Comparison of ENCODE assay signal across 8 cellular contexts in genomic region chr4:1873291-1873690, GRCh38. TPM values are rescaled to one million over a fixed set of nuclear protein-coding genes. Genes with fewer than 3 reads are reported as not detected.
DNase-seq lines count a peak whose midpoint lies in the region; ATAC-seq, FAIRE-seq and TF ChIP-seq lines count a peak whose summit lies in the region.

No MANE protein-coding gene starts in this region.

- H2BK12ac ChIP-seq in H1 (ENCODE audit: low read depth, low read length), result no peak overlapping the region

- H2BK5ac ChIP-seq in H1 (ENCODE audit: low read depth, low read length), result no peak overlapping the region

- TF ChIP-seq POLR2A in H1 (IDR thresholded peaks at IDR 0.05; ENCODE audit: control extremely low read depth in 1 of 2, low read depth in 2 of 2, low read length in 2 of 2), result no peak

- no TSS peak for BruUV-seq in Panc1 (replicated peaks; lab: Mats Ljungman, UMichigan)

- H3K23me2 ChIP-seq in H1 (ENCODE audit: low read depth, low read length), result peaks cover 8% of the 10 kb centered on the region

- no peak overlapping the region for H3K18ac ChIP-seq in H1 (ENCODE audit: extremely low read depth, low read length)

- TF ChIP-seq RAD21 in SK-N-SH (IDR thresholded peaks at IDR 0.05; ENCODE audit: low read length), result no peak
- no peak for TF ChIP-seq RAD21 in H1 (IDR thresholded peaks at IDR 0.05 in 1 of 2, conservative IDR thresholded peaks at IDR 0.05 in 1 of 2; ENCODE audit: low read depth in 2 of 2, low read length in 2 of 2)

- H4K5ac ChIP-seq in H1 (ENCODE audit: insufficient read length, low read depth, low read length), result no peak overlapping the region

- H3K4me1 ChIP-seq in SK-N-SH (ENCODE audit: control insufficient read depth in 1 of 2, insufficient read depth in 2 of 2, low read depth in 1 of 2, low read length in 1 of 2) (peaks cover 17 to 18% of the 10 kb centered on the region in 2 experiments), Panc1 (ENCODE audit: control insufficient read depth, insufficient read depth, low read length) (peaks cover 22% of the 10 kb centered on the region), H1 (replicated peaks in 1 of 4; ENCODE audit: control insufficient read depth in 3 of 4, insufficient read depth in 4 of 4, low read length in 3 of 4) (peaks cover 0 to 9% (median 5%) of the 10 kb centered on the region in 4 experiments; a peak in 5 of 7 replicates)

- TF ChIP-seq CTCF in SK-N-SH (IDR thresholded peaks at IDR 0.05) (no peak), Panc1 (IDR thresholded peaks at IDR 0.05) (no peak), H1 (IDR thresholded peaks at IDR 0.05; ENCODE audit: control extremely low read depth in 1 of 3, insufficient read depth in 1 of 3, low read depth in 1 of 3, low read length in 3 of 3) (no peak), retinal pigment epithelial cell (conservative IDR thresholded peaks at IDR 0.05; ENCODE audit: low read depth, low read length) (no peak), RWPE1 (conservative IDR thresholded peaks at IDR 0.05; ENCODE audit: low read depth) (no peak)

- peak overlapping the region; percentile 25 to 80 for H3K27ac ChIP-seq in SK-N-SH (ENCODE audit: low read depth in 2 of 2, low read length in 1 of 2)
- peak overlapping the region; percentile 86 for H3K27ac ChIP-seq in Panc1 (ENCODE audit: low read length)
- H3K27ac ChIP-seq in H1 (ENCODE audit: low read depth, low read length), result no peak overlapping the region
- H3K27ac ChIP-seq in RWPE1, result no peak overlapping the region

- H3K9ac ChIP-seq in SK-N-SH (peak overlapping the region; percentile 89; the same call in 1 of the 2 replicates), H1 (replicated peaks in 1 of 4; ENCODE audit: extremely low read depth in 1 of 4, low read depth in 3 of 4, low read length in 3 of 4) (no peak overlapping the region)

- WGBS in SK-N-SH (ENCODE audit: low lambda C conversion rate), result 86% methylated on average over 4 of the region's 4 CpGs
- WGBS in H1 (ENCODE audit: extremely low coverage in 1 of 2, insufficient coverage in 1 of 2, insufficient read length in 1 of 2, insufficient replicate concordance in 2 of 2, low coverage in 1 of 2, low lambda C conversion rate in 2 of 2, missing lambda C conversion rate in 1 of 2), 2 experiments, result 91% methylated on average over 4 of the region's 4 CpGs; no CpG with 5 or more reads in 1 of the 2 experiments

- H3F3A ChIP-seq in SK-N-SH (replicated peaks; ENCODE audit: insufficient read depth), result peaks cover 25% of the 10 kb centered on the region

- peaks cover 10% of the 10 kb centered on the region for H3K79me1 ChIP-seq in H1 (ENCODE audit: low read depth, low read length)

- H2BK20ac ChIP-seq in H1 (ENCODE audit: low read length), result no peak overlapping the region

- peaks cover 72% of the 10 kb centered on the region for H3K79me2 ChIP-seq in SK-N-SH (ENCODE audit: insufficient read depth)
- peaks cover 12 to 60% of the 10 kb centered on the region in 2 experiments for H3K79me2 ChIP-seq in H1 (ENCODE audit: control insufficient read depth in 1 of 2, insufficient read depth in 2 of 2, low read length in 2 of 2)

- intact Hi-C loops in Panc1 (cut with micrococcal nuclease; ENCODE audit: unreplicated experiment), result no loop called here

- no peak for FAIRE-seq in H1 (lab: Jason Lieb, UNC)

- no peak for DNase-seq in SK-N-SH
- no peak for DNase-seq in Panc1 (ENCODE audit: low read depth, low spot score)
- no peak for DNase-seq in H1 (ENCODE audit: low read depth in 1 of 2, low spot score in 2 of 2)
- DNase-seq in retinal pigment epithelial cell (ENCODE audit: low read depth), result no peak
- DNase-seq in GF-D8 (lab: John Stamatoyannopoulos, UW), result no peak
- DNase-seq in RWPE1 (ENCODE audit: low spot score), result no peak

- H4K20me1 ChIP-seq in SK-N-SH (ENCODE audit: insufficient read depth) (peaks cover 30% of the 10 kb centered on the region; the same call in 1 of the 2 replicates), H1 (replicated peaks in 1 of 2; ENCODE audit: control insufficient read depth in 1 of 2, insufficient read depth in 2 of 2, low read length in 2 of 2) (peaks cover 19 to 30% of the 10 kb centered on the region in 2 experiments)

- POLR2A ChIA-PET in SK-N-SH (lab: Yijun Ruan, JAX) (interaction anchor here (1.2 kb wide), 1 partner anchor 16 kb away, joined by 4 read pairs; no protein-coding TSS in a partner anchor), Panc1 (lab: Charles Lee) (interaction anchor here (0.7 kb wide), 1 partner anchor 581 kb away, joined by 3 read pairs; no protein-coding TSS in a partner anchor), H1 (lab: Charles Lee; ENCODE audit: partially characterized antibody) (no interaction called here), RWPE1 (lab: Yijun Ruan, JAX; ENCODE audit: low non-redundant PET) (no interaction called here)

- H4K91ac ChIP-seq in H1 (replicated peaks; ENCODE audit: insufficient read length, low read length), result no peak overlapping the region

- H3K36me3 ChIP-seq in SK-N-SH (replicated peaks in 1 of 2; ENCODE audit: control insufficient read depth in 1 of 2, insufficient read depth in 2 of 2, low read length in 1 of 2) (no peaks in the 10 kb centered on the region), Panc1 (ENCODE audit: control insufficient read depth, insufficient read depth, low read length) (no peaks in the 10 kb centered on the region), H1 (ENCODE audit: control insufficient read depth in 2 of 4, insufficient read depth in 4 of 4, low read length in 3 of 4) (no peaks in the 10 kb centered on the region)

- H3K9me3 ChIP-seq in SK-N-SH, result no peaks in the 10 kb centered on the region
- H3K9me3 ChIP-seq in Panc1 (ENCODE audit: control insufficient read depth, insufficient read depth, low read depth, low read length), result no peaks in the 10 kb centered on the region
- H3K9me3 ChIP-seq in H1 (ENCODE audit: insufficient read depth in 2 of 2, low read depth in 1 of 2, low read length in 1 of 2), result no peaks in the 10 kb centered on the region

- H3K4me2 ChIP-seq in SK-N-SH, result peak overlapping the region; percentile 72
- peak overlapping the region; percentile 79; a peak in 2 of 4 replicates for H3K4me2 ChIP-seq in H1 (ENCODE audit: insufficient read depth in 1 of 2, low read depth in 2 of 2, low read length in 2 of 2)

- no peak overlapping the region for H2AK5ac ChIP-seq in H1 (ENCODE audit: low read depth, low read length)

- no peaks in the 10 kb centered on the region for H3K27me3 ChIP-seq in SK-N-SH (ENCODE audit: insufficient read depth)
- H3K27me3 ChIP-seq in Panc1 (ENCODE audit: control insufficient read depth, insufficient read depth, low read length), result no peaks in the 10 kb centered on the region
- peaks cover 0 to 11% (median 9%) of the 10 kb centered on the region in 4 experiments; a peak in 5 of 7 replicates for H3K27me3 ChIP-seq in H1 (replicated peaks in 1 of 4; ENCODE audit: control insufficient read depth in 3 of 4, extremely low read depth in 1 of 4, insufficient read depth in 3 of 4, low read length in 3 of 4)

- TF ChIP-seq EP300 in SK-N-SH (IDR thresholded peaks at IDR 0.05; ENCODE audit: borderline replicate concordance in 1 of 2, low read depth in 1 of 2, low read length in 1 of 2) (no peak), H1 (IDR thresholded peaks at IDR 0.05; ENCODE audit: borderline replicate concordance in 1 of 2, low read depth in 2 of 2, low read length in 2 of 2) (no peak)

- CTCF ChIA-PET in SK-N-SH (lab: Yijun Ruan, JAX), result interaction anchor here (0.7 to 6.1 kb wide), 6 partner anchors 10 to 105 kb away, joined by 3 to 45 read pairs (median 4); no protein-coding TSS in a partner anchor
- CTCF ChIA-PET in Panc1 (lab: Charles Lee), result no interaction called here
- CTCF ChIA-PET in H1 (lab: Charles Lee; ENCODE audit: partially characterized antibody), result interaction anchor here (0.5 to 5.6 kb wide), 4 partner anchors 10 to 137 kb away, joined by 3 to 39 read pairs (median 4); no protein-coding TSS in a partner anchor
- CTCF ChIA-PET in RWPE1 (lab: Yijun Ruan, JAX), result interaction anchor here (1.7 kb wide), 1 partner anchor 25 kb away, joined by 5 read pairs; no protein-coding TSS in a partner anchor

- H2BK15ac ChIP-seq in H1 (ENCODE audit: low read length), result no peak overlapping the region

- H3K9me2 ChIP-seq in SK-N-SH, result no peaks in the 10 kb centered on the region

- H2BK120ac ChIP-seq in H1 (replicated peaks; ENCODE audit: low read depth, low read length), result no peak overlapping the region

- H3K4ac ChIP-seq in H1 (replicated peaks; ENCODE audit: insufficient read length, low read depth, low read length), result no peak overlapping the region

- no peak for ATAC-seq in SK-N-SH treated with all-trans-retinoic acid at 6 μM for 48 hours
- no peak for ATAC-seq in Panc1
- no peak for ATAC-seq in esophagus mucosa

- no peak overlapping the region for H2AFZ ChIP-seq in SK-N-SH (ENCODE audit: low read depth)
- no peak overlapping the region for H2AFZ ChIP-seq in H1 (ENCODE audit: low read length)

- H3K23ac ChIP-seq in H1 (ENCODE audit: insufficient read length), result no peak overlapping the region

- no peak overlapping the region for H4K8ac ChIP-seq in H1 (ENCODE audit: extremely low read depth, insufficient read depth, low read length)

- in situ Hi-C loops in Panc1 (cut with HindIII; ENCODE audit: low pct_unique_long_range_greater_than_20kb, low sequenced_read_pairs), result no loop called here

- H3K56ac ChIP-seq in H1 (replicated peaks; ENCODE audit: insufficient read length, low read depth, low read length), result no peak overlapping the region

- no peak overlapping the region for H3K14ac ChIP-seq in H1 (ENCODE audit: insufficient read length)

- H3K4me3 ChIP-seq in SK-N-SH (ENCODE audit: low read depth in 2 of 2, low read length in 1 of 2), result peak overlapping the region; percentile 75 to 79; a peak in 3 of 4 replicates
- peak overlapping the region; percentile 69 to 70; a peak in 3 of 4 replicates for H3K4me3 ChIP-seq in Panc1 (ENCODE audit: low read depth in 2 of 2, low read length in 2 of 2)
- peak overlapping the region in 1 of 4 experiments; percentile 100; a peak in 1 of 8 replicates for H3K4me3 ChIP-seq in H1 (ENCODE audit: extremely low read depth in 1 of 4, insufficient read depth in 2 of 4, low read depth in 3 of 4, low read length in 4 of 4)
- peak overlapping the region; percentile 82 for H3K4me3 ChIP-seq in retinal pigment epithelial cell (ENCODE audit: low read length)

RNA-seq across cellular contexts. Expression of gene NSD2, which starts 2.1 kb away (rescaled TPM):
- 28.0 and 34.2 TPM in 2 replicates for polyA plus RNA-seq in SK-N-SH (2012; rRNA removed)
- polyA plus RNA-seq in SK-N-SH (2012; cell fraction: cytosol; rRNA removed), result 20.4 and 23.3 TPM in 2 replicates
- polyA plus RNA-seq in SK-N-SH (2012; cell fraction: nucleus; rRNA removed), result 72.9 and 92.5 TPM in 2 replicates
- total RNA-seq in Panc1 (2021; ENCODE audit: unreplicated experiment), result 116 TPM
- polyA plus RNA-seq in Panc1 (2012; ENCODE audit: insufficient read length), result 59.7 TPM
- total RNA-seq in H1 (2021; fragmentation: NEBNext Ultra II Directional; extraction: Animal tissue kit (Norgen Biotek cat#: 25700)), result 129 TPM in 2 replicates
- polyA plus RNA-seq in H1 (2011; rRNA removed), result 26.7 and 40.3 TPM in 2 replicates
- 36.6 TPM for polyA plus RNA-seq in H1 (2011; cell fraction: cytosol; rRNA removed)
- polyA plus RNA-seq in H1 (2011; cell fraction: nucleus; rRNA removed), result 84.1 TPM
- polyA plus RNA-seq in H1 (2012, experiment 1 of 2), result 66.4 to 82.6 TPM (median 77.2 TPM) in 4 replicates
- 11.1 TPM for polyA plus RNA-seq in H1 (2012, experiment 2 of 2)
- polyA plus RNA-seq in H1 (2013, experiment 1 of 2), result 41.1 TPM
- 39.6 TPM for polyA plus RNA-seq in H1 (2013, experiment 2 of 2)
- 79.1 and 96.2 TPM in 2 replicates for polyA minus RNA-seq in H1 (2011; rRNA and poly(A)+ RNA removed)
- polyA minus RNA-seq in H1 (2011; cell fraction: cytosol; rRNA and poly(A)+ RNA removed), result 53.7 TPM
- polyA minus RNA-seq in H1 (2011; cell fraction: nucleus; rRNA and poly(A)+ RNA removed), result 117 TPM
- 42.7 TPM for total RNA-seq in esophagus mucosa

RNA-seq across cellular contexts. Expression of gene LETM1, which starts 17.3 kb away (rescaled TPM):
- polyA plus RNA-seq in SK-N-SH (2012; rRNA removed), result 25.8 and 26.7 TPM in 2 replicates
- 9.3 and 12.6 TPM in 2 replicates for polyA plus RNA-seq in SK-N-SH (2012; cell fraction: cytosol; rRNA removed)
- polyA plus RNA-seq in SK-N-SH (2012; cell fraction: nucleus; rRNA removed), result 72.8 and 106 TPM in 2 replicates
- 67.6 TPM for total RNA-seq in Panc1 (2021; ENCODE audit: unreplicated experiment)
- 54.8 TPM for polyA plus RNA-seq in Panc1 (2012; ENCODE audit: insufficient read length)
- 50.1 and 53.1 TPM in 2 replicates for total RNA-seq in H1 (2021; fragmentation: NEBNext Ultra II Directional; extraction: Animal tissue kit (Norgen Biotek cat#: 25700))
- 19.8 and 30.6 TPM in 2 replicates for polyA plus RNA-seq in H1 (2011; rRNA removed)
- 22.0 TPM for polyA plus RNA-seq in H1 (2011; cell fraction: cytosol; rRNA removed)
- polyA plus RNA-seq in H1 (2011; cell fraction: nucleus; rRNA removed), result 59.2 TPM
- polyA plus RNA-seq in H1 (2012, experiment 1 of 2), result 30.2 to 39.2 TPM (median 33.8 TPM) in 4 replicates
- polyA plus RNA-seq in H1 (2012, experiment 2 of 2), result 21.8 TPM
- 21.7 TPM for polyA plus RNA-seq in H1 (2013, experiment 1 of 2)
- 21.1 TPM for polyA plus RNA-seq in H1 (2013, experiment 2 of 2)
- polyA minus RNA-seq in H1 (2011; rRNA and poly(A)+ RNA removed), result 39.5 and 52.7 TPM in 2 replicates
- polyA minus RNA-seq in H1 (2011; cell fraction: cytosol; rRNA and poly(A)+ RNA removed), result 40.8 TPM
- 37.0 TPM for polyA minus RNA-seq in H1 (2011; cell fraction: nucleus; rRNA and poly(A)+ RNA removed)
- 55.0 TPM for total RNA-seq in esophagus mucosa

Comparison
In these comparisons a context has a peak if more than half of its experiments do, and no peak if none do; other contexts are left out.
1. H3K27ac ChIP-seq: peak in SK-N-SH (2 of 2) and Panc1 (single experiment); none in H1 (single experiment) and RWPE1 (single experiment).
2. POLR2A ChIA-PET loops: an anchor here in SK-N-SH (1.2 kb wide) and Panc1 (0.7 kb wide); none called in H1 and RWPE1.